8 cellular contexts compared by ENCODE assay signal in the genomic region with DNA sequence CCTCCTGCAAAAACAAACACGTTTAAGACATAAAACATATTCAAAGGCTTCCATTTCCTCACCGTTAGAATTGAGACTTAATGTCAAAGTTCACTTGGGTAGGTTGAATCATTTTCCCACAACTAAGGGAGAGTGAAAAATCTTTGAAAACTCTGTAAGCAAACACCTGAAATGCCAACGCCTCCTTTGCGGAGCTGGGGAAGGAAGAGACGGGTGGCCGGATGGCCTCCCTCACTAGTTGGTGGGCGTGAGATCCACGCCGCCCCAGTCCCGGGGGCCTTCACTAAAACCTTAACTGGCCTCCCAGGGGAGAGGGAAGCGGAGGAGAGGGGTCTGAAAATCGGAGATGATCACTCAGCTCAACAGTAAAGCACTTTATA. TPM values are rescaled to one million over a fixed set of nuclear protein-coding genes. Genes with fewer than 3 reads are reported as not detected.
DNase-seq lines count a peak whose midpoint lies in the region; ATAC-seq and TF ChIP-seq lines count a peak whose summit lies in the region.

No MANE protein-coding gene starts in this region.

- peaks cover 40% of the 10 kb centered on the region for H3K4me1 ChIP-seq in RWPE2 (ENCODE audit: insufficient read depth, poor library complexity, severe bottlenecking)

- TF ChIP-seq CTCF in AG04449 (IDR thresholded peaks at IDR 0.05; ENCODE audit: insufficient read depth, low read length, missing control alignments) = no peak
- no peak for TF ChIP-seq CTCF in RWPE2 (IDR thresholded peaks at IDR 0.05; ENCODE audit: poor library complexity, severe bottlenecking)
- TF ChIP-seq CTCF in astrocyte of the cerebellum (IDR thresholded peaks at IDR 0.05; ENCODE audit: low read depth, low read length, missing control alignments) = no peak

- H3K36me3 ChIP-seq in RWPE2 (ENCODE audit: low read depth) = peaks cover 19% of the 10 kb centered on the region

- in situ Hi-C loops in astrocyte of the cerebellum (cut with HindIII; ENCODE audit: low sequenced_read_pairs) = no loop called here

- no peaks in the 10 kb centered on the region for H3K9me3 ChIP-seq in RWPE2 (ENCODE audit: severe bottlenecking)

- DNase-seq in AG04449 (ENCODE audit: low read depth, low spot score) (no peak), RWPE2 (ENCODE audit: low spot score) (no peak), astrocyte of the cerebellum (ENCODE audit: low read depth) (no peak), kidney tubule cell (ENCODE audit: low spot score) (peak; percentile 53), mucosa of gallbladder (ENCODE audit: low spot score) (no peak)
- peak in 2 of 3 experiments; percentile 15 to 20 for DNase-seq in stimulated activated CD4-positive, alpha-beta T cell treated with anti-CD3 and anti-CD28 coated beads, TNF-alpha, amount 100 ng/mL, for 4 hours (ENCODE audit: low read depth in 3 of 3)

- no peaks in the 10 kb centered on the region for H3K27me3 ChIP-seq in RWPE2 (ENCODE audit: insufficient read depth, poor library complexity, severe bottlenecking)

- H3K27ac ChIP-seq in RWPE2 (ENCODE audit: poor library complexity, severe bottlenecking) = peak overlapping the region; percentile 97

- CTCF ChIA-PET in AG04449 (lab: Yijun Ruan, JAX) = interaction anchor here (0.6 to 2.4 kb wide), 8 partner anchors 15 to 271 kb away, joined by 3 to 16 read pairs (median 4); a partner anchor contains a TSS

- ATAC-seq in GM19395 (IDR thresholded peaks at IDR 0.05; ENCODE audit: unreplicated experiment) (peak; percentile 16), RWPE2 (ENCODE audit: low read depth) (0 out of 3 replicates have a peak, but pooled peaks have one; percentile 7), HG02759 (IDR thresholded peaks at IDR 0.05; ENCODE audit: unreplicated experiment) (no peak)

- POLR2A ChIA-PET in AG04449 (lab: Yijun Ruan, JAX) = interaction anchor here (0.5 to 1.8 kb wide), 4 partner anchors 10 to 83 kb away, joined by 3 to 7 read pairs (median 4); a partner anchor contains a TSS

- H3K4me3 ChIP-seq in AG04449 (ENCODE audit: low read depth, low read length) (peak overlapping the region; percentile 66), RWPE2 (ENCODE audit: severe bottlenecking) (peak overlapping the region; percentile 67), astrocyte of the cerebellum (ENCODE audit: low read depth, low read length) (peak overlapping the region; percentile 67)

RNA-seq across cellular contexts. Expression of a gene that starts 0.8 kb away (rescaled TPM):
- total RNA-seq in mucosa of gallbladder = 38.3 TPM

RNA-seq across cellular contexts. Expression of a gene that starts 10.4 kb away (rescaled TPM):
- total RNA-seq in mucosa of gallbladder = 109 TPM

Comparison
In these comparisons a context has a peak if more than half of its experiments do, and no peak if none do; other contexts are left out.
1. DNase-seq: peak in kidney tubule cell (single experiment) and stimulated activated CD4-positive, alpha-beta T cell treated with anti-CD3 and anti-CD28 coated beads, TNF-alpha, amount 100 ng/mL, for 4 hours (2 of 3); none in AG04449 (single experiment), RWPE2 (single experiment), astrocyte of the cerebellum (single experiment) and mucosa of gallbladder (single experiment).
2. Peak in every context shown above with its lines, with median percentiles within 50 percentile points of each other: H3K4me3 ChIP-seq.